Comparison of ENCODE assay signal across 2 cellular contexts in genomic region chr17:57470906-57471305, GRCh38.
TF ChIP-seq lines count a peak whose summit lies in the region.

No MANE protein-coding gene starts in this region.

TF ChIP-seq in H1, 55 proteins besides CTCF, POLR2A, EP300 and RAD21:
- no peak for TF ChIP-seq CBX5 (IDR thresholded peaks at IDR 0.05; ENCODE audit: low read depth, low read length)
- TF ChIP-seq CREB1 (IDR thresholded peaks at IDR 0.05): no peak
- TF ChIP-seq CBX8 (IDR thresholded peaks at IDR 0.05; ENCODE audit: borderline replicate concordance, low read depth, low read length): no peak
- TF ChIP-seq EGR1 (IDR thresholded peaks at IDR 0.05; ENCODE audit: borderline replicate concordance, low read depth, low read length): no peak
- TF ChIP-seq MAX (IDR thresholded peaks at IDR 0.05): no peak
- no peak for TF ChIP-seq SRF (IDR thresholded peaks at IDR 0.05; ENCODE audit: low read depth, low read length)
- no peak for TF ChIP-seq SAP30 (IDR thresholded peaks at IDR 0.05; ENCODE audit: insufficient read depth, insufficient replicate concordance, low read length)
- no peak for TF ChIP-seq SIN3A (conservative IDR thresholded peaks at IDR 0.05 in 1 of 2, IDR thresholded peaks at IDR 0.05 in 1 of 2; ENCODE audit: low read depth in 1 of 2, low read length in 2 of 2)
- TF ChIP-seq PHF8 (conservative IDR thresholded peaks at IDR 0.05; ENCODE audit: low read depth, low read length): no peak

TF ChIP-seq in HepG2, 621 proteins besides CTCF, POLR2A, EP300 and RAD21:
- TF ChIP-seq YEATS2 (CRISPR knock-in tag; IDR thresholded peaks at IDR 0.05; ENCODE audit: borderline replicate concordance) (no peak), ZNF280B (CRISPR knock-in tag; IDR thresholded peaks at IDR 0.05; ENCODE audit: borderline replicate concordance) (no peak), MED8 (CRISPR knock-in tag; IDR thresholded peaks at IDR 0.05; ENCODE audit: insufficient replicate concordance) (no peak), FOXO4 (CRISPR knock-in tag; conservative IDR thresholded peaks at IDR 0.05) (no peak), E2F1 (CRISPR knock-in tag; IDR thresholded peaks at IDR 0.05) (no peak), FOXA3 (CRISPR knock-in tag; IDR thresholded peaks at IDR 0.05) (no peak), ZNF441 (CRISPR knock-in tag; IDR thresholded peaks at IDR 0.05; ENCODE audit: borderline replicate concordance) (no peak), ZSCAN12 (CRISPR knock-in tag; IDR thresholded peaks at IDR 0.05) (no peak), KLF12 (CRISPR knock-in tag; IDR thresholded peaks at IDR 0.05; ENCODE audit: borderline replicate concordance) (no peak), MAFK (conservative IDR thresholded peaks at IDR 0.05 in 1 of 2, IDR thresholded peaks at IDR 0.05 in 1 of 2; ENCODE audit: low read length in 2 of 2) (no peak), ZBTB7A (CRISPR knock-in tag; IDR thresholded peaks at IDR 0.05) (no peak)
